8 cellular contexts compared by ENCODE assay signal in the genomic region with DNA sequence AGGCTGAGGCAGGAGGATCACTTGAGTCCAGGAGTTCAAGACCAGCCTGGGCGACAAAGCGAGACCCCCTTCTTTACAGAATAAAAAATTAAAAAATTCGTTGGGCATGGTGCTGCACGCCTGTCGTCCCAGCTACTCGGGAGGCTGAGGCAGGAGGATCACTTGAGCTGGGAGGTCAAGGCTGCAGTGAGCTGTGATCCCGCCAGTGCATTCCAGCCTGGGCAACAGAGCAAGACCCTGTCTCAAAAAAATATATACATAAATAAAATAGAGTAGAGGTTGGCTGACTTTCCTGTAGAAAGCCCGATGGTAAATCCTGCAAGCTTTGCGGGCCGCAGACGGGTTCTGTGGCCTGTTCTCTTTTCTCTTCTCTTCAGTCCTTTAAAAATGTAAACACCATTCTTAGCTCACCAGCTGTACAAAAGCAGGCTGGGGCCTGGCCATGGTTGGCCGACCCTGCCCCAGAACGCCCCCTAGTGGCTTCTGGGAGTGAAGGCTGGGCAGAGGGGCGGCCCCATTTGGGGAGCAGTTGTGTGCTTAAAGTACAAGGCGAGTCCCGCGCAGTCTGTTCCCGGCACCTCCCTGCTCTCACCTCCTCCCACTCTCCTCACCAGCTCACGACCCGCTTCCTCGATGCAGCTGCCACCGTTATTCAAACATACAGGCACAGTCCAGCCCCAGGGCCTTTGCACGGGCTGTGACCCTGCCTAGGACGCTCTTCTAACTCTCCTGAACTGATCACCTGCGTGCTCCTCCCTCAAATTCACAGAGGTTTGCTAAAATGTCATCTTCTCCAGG.
A peak's percentile ranks its signal among the peaks of the same experiment; 100 is the strongest.
DNase-seq lines count a peak whose midpoint lies in the region; ATAC-seq lines count a peak whose summit lies in the region.
"Not testable (repeated sequence)": the region's sequence is repeated elsewhere in the genome, so short reads cannot be mapped to it uniquely, and the experiment has no call there.

No MANE protein-coding gene starts in this region.

- DNase-seq in AG20443 (ENCODE audit: low spot score) (peak; percentile 38), KBM-7 (peak; percentile 85), SHP77 (lab: John Stamatoyannopoulos, UW) (peak; percentile 6 to 27), kidney tubule cell (ENCODE audit: low spot score) (peak; percentile 38)
- peak; percentile 55 for DNase-seq in activated T-cell treated with anti-CD3 and anti-CD28 coated beads, Interleukin-2, amount 50 U/mL, for 1 hour
- peak; percentile 16 for DNase-seq in effector CD4-positive, alpha-beta T cell
- DNase-seq in stimulated activated CD4-positive, alpha-beta T cell treated with anti-CD3 and anti-CD28 coated beads, Interleukin-12 subunit alpha, Interleukin-12 subunit beta, amount 100 ng/mL, for 48 hours (ENCODE audit: low read depth in 2 of 3, low spot score in 1 of 3): peak; percentile 31 to 58 (median 52)

- peak; percentile 69 for ATAC-seq in GM19035 (IDR thresholded peaks at IDR 0.05; ENCODE audit: unreplicated experiment)

- in situ Hi-C loops in KBM-7 (cut with MboI; ENCODE audit: low pct_unique_long_range_greater_than_20kb, low sequenced_read_pairs): not testable (repeated sequence)

Comparison
In these comparisons a context has a peak if more than half of its experiments do, and no peak if none do; other contexts are left out.
1. Peak in every context shown above with its lines: DNase-seq and ATAC-seq.
2. DNase-seq: peak in every context shown above with its lines; median percentile 85 in KBM-7; 55 in activated T-cell treated with anti-CD3 and anti-CD28 coated beads, Interleukin-2, amount 50 U/mL, for 1 hour; 52 in stimulated activated CD4-positive, alpha-beta T cell treated with anti-CD3 and anti-CD28 coated beads, Interleukin-12 subunit alpha, Interleukin-12 subunit beta, amount 100 ng/mL, for 48 hours; 38 in AG20443; 38 in kidney tubule cell; 16 in SHP77; 16 in effector CD4-positive, alpha-beta T cell.